In genomic region chr10:32943854-32944661, GRCh38 we compare ENCODE assay signal across 1 cellular context.
TF ChIP-seq lines count a peak whose summit lies in the region.

No MANE protein-coding gene starts in this region.

TF ChIP-seq in HepG2, 621 proteins besides CTCF, POLR2A, EP300 and RAD21 (continued from another document):
- no peak for TF ChIP-seq ZNF740 (CRISPR knock-in tag; IDR thresholded peaks at IDR 0.05)
- no peak for TF ChIP-seq ZFAT (CRISPR knock-in tag; conservative IDR thresholded peaks at IDR 0.05)
- no peak for TF ChIP-seq ZNF275 (CRISPR knock-in tag; IDR thresholded peaks at IDR 0.05; ENCODE audit: borderline replicate concordance)
- TF ChIP-seq ZNF678 (CRISPR knock-in tag; IDR thresholded peaks at IDR 0.05): no peak
- TF ChIP-seq ZNF224 (CRISPR knock-in tag; IDR thresholded peaks at IDR 0.05): no peak
- TF ChIP-seq ZBTB7B (CRISPR knock-in tag; IDR thresholded peaks at IDR 0.05): no peak
- no peak for TF ChIP-seq ZFP82 (CRISPR knock-in tag; IDR thresholded peaks at IDR 0.05; ENCODE audit: borderline replicate concordance)
- TF ChIP-seq ZSCAN12 (CRISPR knock-in tag; IDR thresholded peaks at IDR 0.05): no peak
- no peak for TF ChIP-seq ZNF780A (CRISPR knock-in tag; IDR thresholded peaks at IDR 0.05)
- 0 out of 2 replicates have a peak, but pooled peaks have one; percentile 27 for TF ChIP-seq TSC22D2 (CRISPR knock-in tag; IDR thresholded peaks at IDR 0.05; ENCODE audit: borderline replicate concordance)
- TF ChIP-seq HNF4A (CRISPR knock-in tag; IDR thresholded peaks at IDR 0.05): peak; percentile 68
- TF ChIP-seq ZNF441 (CRISPR knock-in tag; IDR thresholded peaks at IDR 0.05; ENCODE audit: borderline replicate concordance): peak; percentile 77; the same call in 1 of the 2 replicates
- no peak for TF ChIP-seq KLF11 (CRISPR knock-in tag; IDR thresholded peaks at IDR 0.05)
- TF ChIP-seq NR1H2 (CRISPR knock-in tag; IDR thresholded peaks at IDR 0.05; ENCODE audit: borderline replicate concordance, low read depth): no peak
- peak; percentile 20; the same call in 1 of the 2 replicates for TF ChIP-seq ZNF788 (CRISPR knock-in tag; IDR thresholded peaks at IDR 0.05; ENCODE audit: borderline replicate concordance)
- peak; percentile 68; the same call in 1 of the 2 replicates for TF ChIP-seq ZSCAN25 (CRISPR knock-in tag; IDR thresholded peaks at IDR 0.05)
- no peak for TF ChIP-seq MEF2D (CRISPR knock-in tag; IDR thresholded peaks at IDR 0.05)
- TF ChIP-seq CREB1 (IDR thresholded peaks at IDR 0.05): peak; percentile 40
- no peak; the same call in 1 of the 2 replicates for TF ChIP-seq CREB1 (CRISPR knock-in tag; IDR thresholded peaks at IDR 0.05)
- TF ChIP-seq RFX3 (CRISPR knock-in tag; IDR thresholded peaks at IDR 0.05): no peak
